ENCODE assay signal across 8 cellular contexts in the genomic region with DNA sequence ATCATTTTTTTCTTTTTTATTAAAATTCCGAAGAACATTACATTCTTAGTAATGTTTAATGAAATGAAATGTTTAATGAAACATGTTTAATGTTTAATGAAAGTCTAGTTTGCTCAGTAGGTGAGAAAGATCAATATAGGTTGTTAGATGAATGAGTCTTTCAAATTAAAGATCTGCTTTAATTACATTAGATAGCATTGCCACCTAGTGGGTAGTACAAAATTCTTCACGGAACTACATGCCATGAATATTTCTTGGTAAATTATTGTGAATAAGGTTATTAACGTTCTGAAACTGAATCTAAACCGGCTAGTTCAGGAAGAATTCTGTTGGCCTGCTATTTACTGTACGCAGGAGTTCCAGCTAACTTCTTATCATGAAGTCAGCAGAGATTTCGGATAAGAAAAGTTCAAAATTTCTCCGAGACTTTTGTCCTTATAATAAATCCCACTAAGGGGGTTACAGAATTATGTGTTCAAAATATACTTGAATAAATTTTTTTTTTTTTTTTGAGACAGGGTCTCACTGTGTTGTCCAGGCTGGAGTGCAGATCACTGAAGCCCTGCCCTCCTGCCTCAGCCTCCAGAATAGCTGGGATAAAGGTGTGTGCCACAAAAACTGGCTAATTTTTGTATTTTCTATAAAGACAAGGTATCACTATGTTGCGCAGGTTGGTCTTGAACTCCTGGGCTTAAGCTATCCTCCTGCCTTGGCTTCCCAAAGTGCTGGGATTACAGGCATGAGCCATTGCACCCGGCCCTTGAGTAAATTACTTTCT. TPM values are rescaled to one million over a fixed set of nuclear protein-coding genes. Genes with fewer than 3 reads are reported as not detected.
DNase-seq lines count a peak whose midpoint lies in the region; ATAC-seq and TF ChIP-seq lines count a peak whose summit lies in the region.

No MANE protein-coding gene starts in this region.

- H3K36me3 ChIP-seq in tibial nerve: no peaks in the 10 kb centered on the region

- no peak for DNase-seq in activated CD8-positive, alpha-beta memory T cell treated with anti-CD3 and anti-CD28 coated beads, Interleukin-2, amount 10 ng/mL, durations not matched to agents 7 days and 5 days
- DNase-seq in activated CD8-positive, alpha-beta memory T cell treated with anti-CD3 and anti-CD28 coated beads, Interleukin-2, amount 50 U/mL, for 48 hours: no peak
- DNase-seq in HT-29 (ENCODE audit: low spot score) (peak; percentile 54), T-helper 17 cell (no peak), glomerular visceral epithelial cell (ENCODE audit: extremely low spot score) (peak; percentile 27), tibial nerve (ENCODE audit: low spot score in 2 of 2) (no peak)
- DNase-seq in activated naive CD4-positive, alpha-beta T cell treated with anti-CD3 and anti-CD28 coated beads, Interleukin-2, amount 10 ng/mL, durations not matched to agents 7 days and 5 days: no peak

- no peaks in the 10 kb centered on the region for H3K4me1 ChIP-seq in tibial nerve

- H3K4me3 ChIP-seq in tibial nerve: no peak overlapping the region

- no peak for TF ChIP-seq EP300 in tibial nerve (IDR thresholded peaks at IDR 0.05)

- peak; percentile 34 to 52 (median 38) for TF ChIP-seq CTCF in tibial nerve (IDR thresholded peaks at IDR 0.05)

- no peak overlapping the region for H3K27ac Mint-ChIP-seq in activated CD8-positive, alpha-beta memory T cell treated with anti-CD3 and anti-CD28 coated beads, Interleukin-2, amount 10 ng/mL, durations not matched to agents 7 days and 5 days
- no peak overlapping the region for H3K27ac Mint-ChIP-seq in T-helper 17 cell
- no peak overlapping the region for H3K27ac Mint-ChIP-seq in activated naive CD4-positive, alpha-beta T cell treated with anti-CD3 and anti-CD28 coated beads, Interleukin-2, amount 10 ng/mL, durations not matched to agents 7 days and 5 days

- H3K27me3 Mint-ChIP-seq in activated CD8-positive, alpha-beta memory T cell treated with anti-CD3 and anti-CD28 coated beads, Interleukin-2, amount 10 ng/mL, durations not matched to agents 7 days and 5 days: no peaks in the 10 kb centered on the region
- H3K27me3 Mint-ChIP-seq in T-helper 17 cell: no peaks in the 10 kb centered on the region
- H3K27me3 Mint-ChIP-seq in activated naive CD4-positive, alpha-beta T cell treated with anti-CD3 and anti-CD28 coated beads, Interleukin-2, amount 10 ng/mL, durations not matched to agents 7 days and 5 days: no peaks in the 10 kb centered on the region

- CTCF ChIA-PET in activated CD8-positive, alpha-beta memory T cell treated with anti-CD3 and anti-CD28 coated beads, Interleukin-2, amount 10 ng/mL, durations not matched to agents 7 days and 5 days (lab: Charles Lee): interaction anchor here (0.7 to 5.6 kb wide), 7 partner anchors 62 to 336 kb away, joined by 3 to 46 read pairs (median 4); no protein-coding TSS in a partner anchor
- CTCF ChIA-PET in activated naive CD4-positive, alpha-beta T cell treated with anti-CD3 and anti-CD28 coated beads, Interleukin-2, amount 10 ng/mL, durations not matched to agents 7 days and 5 days (lab: Charles Lee): interaction anchor here (0.7 to 5.6 kb wide), 13 partner anchors 24 to 484 kb away, joined by 3 to 52 read pairs (median 4); a partner anchor contains a TSS

- peaks cover 9% of the 10 kb centered on the region for H3K4me1 Mint-ChIP-seq in activated CD8-positive, alpha-beta memory T cell treated with anti-CD3 and anti-CD28 coated beads, Interleukin-2, amount 10 ng/mL, durations not matched to agents 7 days and 5 days
- H3K4me1 Mint-ChIP-seq in T-helper 17 cell: peaks cover 7% of the 10 kb centered on the region
- H3K4me1 Mint-ChIP-seq in activated naive CD4-positive, alpha-beta T cell treated with anti-CD3 and anti-CD28 coated beads, Interleukin-2, amount 10 ng/mL, durations not matched to agents 7 days and 5 days: peaks cover 5% of the 10 kb centered on the region

- peak; percentile 57 for ATAC-seq in activated CD8-positive, alpha-beta memory T cell treated with anti-CD3 and anti-CD28 coated beads, Interleukin-2, amount 10 ng/mL, durations not matched to agents 7 days and 5 days
- peak; percentile 60 for ATAC-seq in T-helper 17 cell
- no peak for ATAC-seq in HG02571 (IDR thresholded peaks at IDR 0.05; ENCODE audit: unreplicated experiment)

- H3K9me3 ChIP-seq in T-helper 17 cell (ENCODE audit: control insufficient read depth, low read length, poor library complexity, severe bottlenecking): no peaks in the 10 kb centered on the region
- H3K9me3 ChIP-seq in tibial nerve: no peaks in the 10 kb centered on the region

- no peak overlapping the region for H3K27ac ChIP-seq in tibial nerve

- no peaks in the 10 kb centered on the region for H3K27me3 ChIP-seq in tibial nerve

- 54 to 56% methylated on average over 9 of the region's 9 CpGs for WGBS in tibial nerve, 2 donors

- TF ChIP-seq POLR2A in tibial nerve (IDR thresholded peaks at IDR 0.05): no peak

- no peak overlapping the region for H3K4me3 Mint-ChIP-seq in activated CD8-positive, alpha-beta memory T cell treated with anti-CD3 and anti-CD28 coated beads, Interleukin-2, amount 10 ng/mL, durations not matched to agents 7 days and 5 days
- H3K4me3 Mint-ChIP-seq in T-helper 17 cell: no peak overlapping the region
- H3K4me3 Mint-ChIP-seq in activated naive CD4-positive, alpha-beta T cell treated with anti-CD3 and anti-CD28 coated beads, Interleukin-2, amount 10 ng/mL, durations not matched to agents 7 days and 5 days: no peak overlapping the region

- H3K36me3 Mint-ChIP-seq in activated CD8-positive, alpha-beta memory T cell treated with anti-CD3 and anti-CD28 coated beads, Interleukin-2, amount 10 ng/mL, durations not matched to agents 7 days and 5 days: no peaks in the 10 kb centered on the region
- H3K36me3 Mint-ChIP-seq in T-helper 17 cell (ENCODE audit: low read depth): peaks cover 3% of the 10 kb centered on the region
- H3K36me3 Mint-ChIP-seq in activated naive CD4-positive, alpha-beta T cell treated with anti-CD3 and anti-CD28 coated beads, Interleukin-2, amount 10 ng/mL, durations not matched to agents 7 days and 5 days: no peaks in the 10 kb centered on the region

- no peaks in the 10 kb centered on the region for H3K9me3 Mint-ChIP-seq in activated CD8-positive, alpha-beta memory T cell treated with anti-CD3 and anti-CD28 coated beads, Interleukin-2, amount 10 ng/mL, durations not matched to agents 7 days and 5 days (ENCODE audit: low read depth)
- peaks cover 1% of the 10 kb centered on the region for H3K9me3 Mint-ChIP-seq in activated naive CD4-positive, alpha-beta T cell treated with anti-CD3 and anti-CD28 coated beads, Interleukin-2, amount 10 ng/mL, durations not matched to agents 7 days and 5 days

RNA-seq across cellular contexts. Expression of a gene that starts 7.9 kb away (rescaled TPM):
- 10 to 100 TPM; 90.0 to 93.6 TPM for total RNA-seq in activated CD8-positive, alpha-beta memory T cell treated with anti-CD3 and anti-CD28 coated beads, Interleukin-2, amount 10 ng/mL, durations not matched to agents 7 days and 5 days
- total RNA-seq in HT-29 (2014; rRNA removed; shearing (Covaris generic)): 43.3 and 47.5 TPM in 2 replicates
- total RNA-seq in T-helper 17 cell (10 to 100 TPM; 11.7 to 15.3 TPM), tibial nerve (10 to 100 TPM in 3 of 4 donors, 1 to 10 TPM in 1; 5.5 to 20.7 (median 13.9) TPM)

RNA-seq across cellular contexts. Expression of a gene that starts 31.8 kb away (rescaled TPM):
- under 1 TPM; 0.28 to 0.41 TPM for total RNA-seq in activated CD8-positive, alpha-beta memory T cell treated with anti-CD3 and anti-CD28 coated beads, Interleukin-2, amount 10 ng/mL, durations not matched to agents 7 days and 5 days
- not detected in 2 replicates for total RNA-seq in HT-29 (2014; rRNA removed; shearing (Covaris generic))
- total RNA-seq in T-helper 17 cell: 1 to 10 TPM; 1.1 to 2.7 TPM
- not detected for total RNA-seq in tibial nerve

RNA-seq across cellular contexts. Expression of a gene that starts 47.9 kb away (rescaled TPM):
- total RNA-seq in activated CD8-positive, alpha-beta memory T cell treated with anti-CD3 and anti-CD28 coated beads, Interleukin-2, amount 10 ng/mL, durations not matched to agents 7 days and 5 days: 100 to 1,000 TPM; 141 to 148 TPM
- 50.6 and 52.4 TPM in 2 replicates for total RNA-seq in HT-29 (2014; rRNA removed; shearing (Covaris generic))
- total RNA-seq in T-helper 17 cell (100 to 1,000 TPM; 103 to 110 TPM), tibial nerve (100 to 1,000 TPM in 1 of 4 donors, 10 to 100 TPM in 3; 55.9 to 122 (median 77.9) TPM)

Comparison
In these comparisons a context has a peak if more than half of its experiments do, and no peak if none do; other contexts are left out.
1. DNase-seq: peak in HT-29 (single experiment) and glomerular visceral epithelial cell (single experiment); none in activated CD8-positive, alpha-beta memory T cell treated with anti-CD3 and anti-CD28 coated beads, Interleukin-2, amount 10 ng/mL, durations not matched to agents 7 days and 5 days (single experiment), activated CD8-positive, alpha-beta memory T cell treated with anti-CD3 and anti-CD28 coated beads, Interleukin-2, amount 50 U/mL, for 48 hours (single experiment), T-helper 17 cell (0 of 3), tibial nerve (0 of 2) and activated naive CD4-positive, alpha-beta T cell treated with anti-CD3 and anti-CD28 coated beads, Interleukin-2, amount 10 ng/mL, durations not matched to agents 7 days and 5 days (single experiment).